27 cellular contexts compared by ENCODE assay signal in the genomic region with DNA sequence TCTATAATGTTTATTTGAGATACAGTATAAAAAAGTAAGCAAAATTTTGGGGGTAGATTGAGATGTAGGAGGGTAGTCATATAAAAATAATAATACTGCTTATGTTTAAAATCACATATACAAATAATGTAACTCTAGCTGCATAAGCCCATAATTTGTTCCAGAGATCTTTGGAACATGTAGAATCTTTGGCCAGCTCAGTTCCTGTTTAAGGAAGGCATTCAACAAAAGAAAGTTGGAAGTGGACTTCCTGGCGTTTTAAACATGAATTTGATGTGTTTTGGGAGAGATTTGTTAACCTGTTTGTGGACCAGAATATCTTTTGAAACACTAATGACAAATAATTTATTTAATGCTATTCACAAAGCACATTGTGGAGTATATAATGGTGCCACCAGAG. TPM values are rescaled to one million over a fixed set of nuclear protein-coding genes. Genes with fewer than 3 reads are reported as not detected.
"Had no signal": no experiment of that assay in that cellular context is flagged by ENCODE, and none has a peak within 500 bp of the region (broad histone marks: within the 10 kb centered on the region; RNA-seq: fewer than 3 reads in every experiment).

No MANE protein-coding gene starts in this region.

- H3K4me1 Mint-ChIP-seq: immature natural killer cell; naive thymus-derived CD8-positive, alpha-beta T cell had no signal

- H3K9me3 Mint-ChIP-seq: immature natural killer cell; nephron; stimulated activated naive B cell treated with anti-CD40 and anti-IgM and Interleukin-4, amounts not matched to agents 10 μg/mL and 1 μg/mL and 100 μg/mL, for 72 hours had no signal

- H3K27ac Mint-ChIP-seq: immature natural killer cell; stimulated activated naive B cell treated with anti-CD40 and anti-IgM and Interleukin-4, amounts not matched to agents 10 μg/mL and 1 μg/mL and 100 μg/mL, for 72 hours had no signal

- H3K36me3 Mint-ChIP-seq: immature natural killer cell; naive thymus-derived CD8-positive, alpha-beta T cell; stimulated activated naive B cell treated with anti-CD40 and anti-IgM and Interleukin-4, amounts not matched to agents 10 μg/mL and 1 μg/mL and 100 μg/mL, for 72 hours had no signal

- H3K4me1 ChIP-seq: prostate gland, testis, thyroid gland had no signal

- H3K27ac ChIP-seq: left lung, pancreas, prostate gland, stomach, testis, thyroid gland, transverse colon, upper lobe of left lung, vagina had no signal

- H3K4me3 ChIP-seq: left lung, pancreas, prostate gland, skin epidermis, stomach, testis, thyroid gland, transverse colon, upper lobe of left lung, vagina had no signal

- DNase-seq: hypothalamus; immature natural killer cell; kidney; left colon; left lung; mammary epithelial cell; mesenchymal stem cell; naive thymus-derived CD8-positive, alpha-beta T cell; nucleus accumbens; pancreas; posterior cingulate gyrus; retina; right cardiac atrium; stimulated activated CD4-positive, alpha-beta T cell treated with anti-CD3 and anti-CD28 coated beads, Interleukin-2, amount 100 ng/mL, for 24 hours; stimulated activated CD4-positive, alpha-beta T cell treated with anti-CD3 and anti-CD28 coated beads, Interleukin-4, amount 100 ng/mL, for 1 hour; stimulated activated naive B cell treated with anti-CD40 and anti-IgM and Interleukin-4, amounts not matched to agents 10 μg/mL and 1 μg/mL and 100 μg/mL, for 72 hours; stimulated activated naive CD8-positive, alpha-beta T cell treated with anti-CD3 and anti-CD28 coated beads, Interleukin-15, Interleukin-2, amounts not matched to agents 100 U/mL and 50 U/mL, for 24 hours; stomach; testis; thyroid gland; transverse colon; upper lobe of left lung had no signal

- H3K27me3 ChIP-seq: left lung, pancreas, stomach, testis, thyroid gland, transverse colon, upper lobe of left lung, vagina had no signal

- H3K36me3 ChIP-seq: left lung, pancreas, prostate gland, stomach, thyroid gland, transverse colon, upper lobe of left lung, vagina had no signal

- H3K4me3 Mint-ChIP-seq: immature natural killer cell; naive thymus-derived CD8-positive, alpha-beta T cell; nephron; neural crest cell; stimulated activated naive B cell treated with anti-CD40 and anti-IgM and Interleukin-4, amounts not matched to agents 10 μg/mL and 1 μg/mL and 100 μg/mL, for 72 hours had no signal

- H3K9me3 ChIP-seq: left lung, pancreas, prostate gland, stomach, testis, thyroid gland, transverse colon, upper lobe of left lung, vagina had no signal

RNA-seq across cellular contexts. Expression of a gene that starts 27.7 kb away (rescaled TPM):
- total RNA-seq: neural crest cell had no signal
- polyA plus RNA-seq: mammary epithelial cell had no signal
